In the genomic region with DNA sequence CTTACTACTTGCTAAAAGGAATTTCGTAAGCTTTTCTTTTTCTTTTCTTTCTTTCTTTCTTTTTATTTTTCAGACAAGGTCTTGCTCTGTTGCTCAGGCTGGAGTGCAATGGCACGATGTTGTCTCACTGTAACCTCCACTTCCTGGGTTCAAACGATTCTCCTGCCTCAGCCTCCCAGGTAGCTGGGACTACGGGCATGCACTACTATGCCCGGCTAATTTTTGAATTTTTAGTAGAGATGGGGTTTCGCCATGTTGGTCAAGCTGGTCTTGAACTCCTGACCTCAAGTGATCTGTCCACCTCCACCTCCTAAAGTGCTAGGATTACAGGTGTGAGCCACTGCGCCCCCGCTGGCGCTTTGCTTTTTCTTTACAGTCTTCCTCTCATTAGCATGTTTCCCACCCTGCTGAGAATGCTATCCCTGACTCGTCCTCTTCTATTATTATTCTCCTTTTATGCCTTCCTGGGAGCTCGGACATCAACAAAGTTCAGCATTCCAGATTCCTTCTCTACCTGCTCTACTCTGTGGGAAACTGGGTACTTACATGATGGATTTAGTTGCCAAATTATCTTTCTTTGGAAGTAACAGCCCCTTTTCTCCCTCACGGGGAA, we compare ENCODE assay signal across 1 cellular context.
TF ChIP-seq lines count a peak whose summit lies in the region.

No MANE protein-coding gene starts in this region.

TF ChIP-seq in SK-N-SH, 30 proteins besides CTCF, POLR2A, EP300 and RAD21 (continued from another document):
- no peak for TF ChIP-seq ZBTB33 (IDR thresholded peaks at IDR 0.05; ENCODE audit: borderline replicate concordance, low read depth)
